6 cellular contexts compared by ENCODE assay signal in the genomic region with DNA sequence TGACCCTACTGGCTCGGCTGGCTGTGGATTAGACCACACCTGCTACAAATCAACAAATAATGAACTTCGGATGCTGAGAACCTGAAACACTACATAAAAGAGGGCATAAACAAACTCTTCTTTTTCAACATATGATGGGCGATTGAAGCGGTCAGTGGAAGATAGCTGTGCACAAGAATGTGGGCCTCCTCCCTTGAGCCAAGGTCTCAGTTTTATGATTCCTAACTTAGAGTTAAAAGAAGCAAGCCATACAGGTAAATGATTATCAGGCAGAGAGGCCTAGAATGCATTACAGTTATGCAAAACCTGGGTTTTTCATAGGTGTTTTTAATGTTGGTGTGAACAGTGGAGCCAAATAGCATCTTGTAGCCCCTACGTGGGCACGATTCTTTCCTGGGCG.
DNase-seq lines count a peak whose midpoint lies in the region; ATAC-seq and TF ChIP-seq lines count a peak whose summit lies in the region.
"Not testable (repeated sequence)": the region's sequence is repeated elsewhere in the genome, so short reads cannot be mapped to it uniquely, and the experiment has no call there.

No MANE protein-coding gene starts in this region.

- H2AFZ ChIP-seq in GM23338; OCI-LY3 (ENCODE audit: low read depth, low read length); hepatocyte; neural progenitor cell (replicated peaks): not testable (repeated sequence)

- not testable (repeated sequence) for H4K20me1 ChIP-seq in GM23338 (replicated peaks; ENCODE audit: insufficient read depth); OCI-LY3 (ENCODE audit: insufficient read depth, low read length); hepatocyte (ENCODE audit: insufficient read depth, poor library complexity, severe bottlenecking); neural progenitor cell (ENCODE audit: low read depth)

- DNase-seq in GM23338 (ENCODE audit: low spot score); activated CD8-positive, alpha-beta memory T cell treated with anti-CD3 and anti-CD28 coated beads, Interleukin-2, amount 10 ng/mL, durations not matched to agents 7 days and 5 days; hepatocyte (ENCODE audit: low spot score): not testable (repeated sequence)
- DNase-seq in left kidney (ENCODE audit: low read depth, low spot score) = peak; percentile 3
- DNase-seq in neural progenitor cell (ENCODE audit: low spot score) = peak; percentile 0

- H3K27ac Mint-ChIP-seq in GM23338, neural progenitor cell: not testable (repeated sequence)
- peak overlapping the region; percentile 7 for H3K27ac Mint-ChIP-seq in activated CD8-positive, alpha-beta memory T cell treated with anti-CD3 and anti-CD28 coated beads, Interleukin-2, amount 10 ng/mL, durations not matched to agents 7 days and 5 days

- not testable (repeated sequence) for H3K27me3 ChIP-seq in GM23338 (ENCODE audit: insufficient read depth); OCI-LY3 (ENCODE audit: low read depth, low read length); hepatocyte; neural progenitor cell

- TF ChIP-seq CTCF in GM23338 (conservative IDR thresholded peaks at IDR 0.05; ENCODE audit: low read depth in 2 of 2); OCI-LY3 (IDR thresholded peaks at IDR 0.05; ENCODE audit: low read depth, low read length); hepatocyte (IDR thresholded peaks at IDR 0.05; ENCODE audit: poor library complexity); neural progenitor cell (IDR thresholded peaks at IDR 0.05): not testable (repeated sequence)

- CTCF ChIA-PET in activated CD8-positive, alpha-beta memory T cell treated with anti-CD3 and anti-CD28 coated beads, Interleukin-2, amount 10 ng/mL, durations not matched to agents 7 days and 5 days (lab: Charles Lee) = not testable (repeated sequence)

- H3K27me3 Mint-ChIP-seq in GM23338 (ENCODE audit: insufficient read depth, low read depth, poor library complexity); activated CD8-positive, alpha-beta memory T cell treated with anti-CD3 and anti-CD28 coated beads, Interleukin-2, amount 10 ng/mL, durations not matched to agents 7 days and 5 days; neural progenitor cell (ENCODE audit: insufficient read depth, low read depth): not testable (repeated sequence)

- H3K9me2 ChIP-seq in GM23338 (ENCODE audit: insufficient read depth); hepatocyte (replicated peaks; ENCODE audit: insufficient read depth): not testable (repeated sequence)

- not testable (repeated sequence) for H3F3A ChIP-seq in GM23338 (replicated peaks; ENCODE audit: low read depth); neural progenitor cell (ENCODE audit: low read depth)

- H3K4me3 Mint-ChIP-seq in GM23338; activated CD8-positive, alpha-beta memory T cell treated with anti-CD3 and anti-CD28 coated beads, Interleukin-2, amount 10 ng/mL, durations not matched to agents 7 days and 5 days; neural progenitor cell: not testable (repeated sequence)

- H3K4me1 ChIP-seq in GM23338 (ENCODE audit: insufficient read depth); hepatocyte (ENCODE audit: insufficient read depth); neural progenitor cell: not testable (repeated sequence)
- H3K4me1 ChIP-seq in OCI-LY3 (ENCODE audit: low read length) = peaks cover 71% of the 10 kb centered on the region

- not testable (repeated sequence) for H3K36me3 ChIP-seq in GM23338 (ENCODE audit: insufficient read depth); OCI-LY3 (replicated peaks; ENCODE audit: low read depth, low read length); hepatocyte (replicated peaks; ENCODE audit: insufficient read depth, low read depth); neural progenitor cell

- H3K79me2 ChIP-seq in GM23338 (replicated peaks; ENCODE audit: insufficient read depth); OCI-LY3 (ENCODE audit: low read length); hepatocyte; neural progenitor cell (ENCODE audit: low read depth): not testable (repeated sequence)

- H3K4me2 ChIP-seq in GM23338 = peak overlapping the region; percentile 12; the same call in 1 of the 2 replicates
- H3K4me2 ChIP-seq in OCI-LY3 (ENCODE audit: low read length) = peak overlapping the region; percentile 47
- H3K4me2 ChIP-seq in hepatocyte = peak overlapping the region; percentile 7
- not testable (repeated sequence) for H3K4me2 ChIP-seq in neural progenitor cell

- not testable (repeated sequence) for H3K36me3 Mint-ChIP-seq in GM23338 (ENCODE audit: low read depth); activated CD8-positive, alpha-beta memory T cell treated with anti-CD3 and anti-CD28 coated beads, Interleukin-2, amount 10 ng/mL, durations not matched to agents 7 days and 5 days; neural progenitor cell

- not testable (repeated sequence) for ATAC-seq in GM23338; activated CD8-positive, alpha-beta memory T cell treated with anti-CD3 and anti-CD28 coated beads, Interleukin-2, amount 10 ng/mL, durations not matched to agents 7 days and 5 days

- H3K4me3 ChIP-seq in GM23338; OCI-LY3 (ENCODE audit: low read length); hepatocyte; neural progenitor cell: not testable (repeated sequence)

- 66% methylated on average over 6 of the region's 7 CpGs for WGBS in hepatocyte (ENCODE audit: low lambda C conversion rate, missing lambda C conversion rate)

- peak overlapping the region; percentile 77 for H3K9ac ChIP-seq in OCI-LY3 (ENCODE audit: low read length)
- not testable (repeated sequence) for H3K9ac ChIP-seq in neural progenitor cell

- not testable (repeated sequence) for H3K9me3 Mint-ChIP-seq in GM23338; activated CD8-positive, alpha-beta memory T cell treated with anti-CD3 and anti-CD28 coated beads, Interleukin-2, amount 10 ng/mL, durations not matched to agents 7 days and 5 days (ENCODE audit: low read depth); neural progenitor cell

- H3K4me1 Mint-ChIP-seq in GM23338 = peaks cover 11% of the 10 kb centered on the region
- peaks cover 36% of the 10 kb centered on the region for H3K4me1 Mint-ChIP-seq in activated CD8-positive, alpha-beta memory T cell treated with anti-CD3 and anti-CD28 coated beads, Interleukin-2, amount 10 ng/mL, durations not matched to agents 7 days and 5 days
- not testable (repeated sequence) for H3K4me1 Mint-ChIP-seq in neural progenitor cell

- not testable (repeated sequence) for H3K27ac ChIP-seq in GM23338 (ENCODE audit: low read depth); hepatocyte; neural progenitor cell
- H3K27ac ChIP-seq in OCI-LY3 (ENCODE audit: low read length) = peak overlapping the region; percentile 93

- H3K9me3 ChIP-seq in OCI-LY3 (ENCODE audit: insufficient read depth, low read length); hepatocyte (ENCODE audit: low read depth); neural progenitor cell (ENCODE audit: low read depth): not testable (repeated sequence)
